ENCODE assay signal across 9 cellular contexts in genomic region chr5:126998201-126998631, GRCh38. TPM values are rescaled to one million over a fixed set of nuclear protein-coding genes. Genes with fewer than 3 reads are reported as not detected.
DNase-seq lines count a peak whose midpoint lies in the region; ATAC-seq and TF ChIP-seq lines count a peak whose summit lies in the region.
"Had no signal": no experiment of that assay in that cellular context is flagged by ENCODE, and none has a peak within 500 bp of the region (broad histone marks: within the 10 kb centered on the region; RNA-seq: fewer than 3 reads in every experiment).

No MANE protein-coding gene starts in this region.

- no peaks in the 10 kb centered on the region for H3K27me3 ChIP-seq in transverse colon
- H3K27me3 ChIP-seq in PC-9 (ENCODE audit: insufficient read depth, low read depth), result no peaks in the 10 kb centered on the region
- H3K27me3 ChIP-seq: spleen had no signal

- intact Hi-C loops in mucosa of descending colon (cut with DNase I, micrococcal nuclease), result no loop called here
- intact Hi-C loops in transverse colon (cut with DNase I; ENCODE audit: low total_unique reads), result no loop called here
- intact Hi-C loops in PC-9 (cut with micrococcal nuclease; ENCODE audit: unreplicated experiment), result no loop called here

- no peaks in the 10 kb centered on the region for H3K79me2 ChIP-seq in PC-9 (ENCODE audit: low read depth)

- H3K4me1 ChIP-seq in mucosa of descending colon (ENCODE audit: low read depth) (peaks cover 9% of the 10 kb centered on the region), transverse colon (peaks cover 0 to 28% (median 0%) of the 10 kb centered on the region in 4 donors), PC-9 (replicated peaks; ENCODE audit: insufficient read depth) (no peaks in the 10 kb centered on the region)

- ATAC-seq in GM18505 (IDR thresholded peaks at IDR 0.05; ENCODE audit: unreplicated experiment), result peak; percentile 82
- peak; percentile 67 for ATAC-seq in mucosa of descending colon
- no peak for ATAC-seq in GM18867 (IDR thresholded peaks at IDR 0.05; ENCODE audit: unreplicated experiment)
- ATAC-seq in activated naive CD4-positive, alpha-beta T cell treated with anti-CD3 and anti-CD28 coated beads, Interleukin-2, amount 50 U/mL, for 72 hours, result no peak

- H3K4me3 ChIP-seq in mucosa of descending colon (no peak overlapping the region), transverse colon (no peak overlapping the region), PC-9 (no peak overlapping the region)
- H3K4me3 ChIP-seq: spleen had no signal

- no peak for TF ChIP-seq CTCF in HFFc6 (IDR thresholded peaks at IDR 0.05)
- no peak for TF ChIP-seq CTCF in mucosa of descending colon (IDR thresholded peaks at IDR 0.05)
- no peak for TF ChIP-seq CTCF in transverse colon (IDR thresholded peaks at IDR 0.05)
- no peak for TF ChIP-seq CTCF in PC-9 (conservative IDR thresholded peaks at IDR 0.05)

- H3K27ac Mint-ChIP-seq in HFFc6, result peak overlapping the region; percentile 74
- H3K27ac Mint-ChIP-seq in activated naive CD4-positive, alpha-beta T cell treated with anti-CD3 and anti-CD28 coated beads, Interleukin-2, amount 50 U/mL, for 72 hours, result no peak overlapping the region

- H4K20me1 ChIP-seq in PC-9 (ENCODE audit: insufficient read depth), result no peaks in the 10 kb centered on the region

- no TSS peak for BruUV-seq in PC-9 (replicated peaks; lab: Mats Ljungman, UMichigan)

- CTCF ChIA-PET in PC-9 (lab: Charles Lee), result no interaction called here

- no peak for TF ChIP-seq POLR2A in GM18505 (IDR thresholded peaks at IDR 0.05; ENCODE audit: borderline replicate concordance, extremely low read depth, insufficient read depth, insufficient read length)
- TF ChIP-seq POLR2A in transverse colon (IDR thresholded peaks at IDR 0.05), result no peak

- H3K36me3 Mint-ChIP-seq in HFFc6 (ENCODE audit: low read depth), result peaks cover 6% of the 10 kb centered on the region
- no peaks in the 10 kb centered on the region for H3K36me3 Mint-ChIP-seq in activated naive CD4-positive, alpha-beta T cell treated with anti-CD3 and anti-CD28 coated beads, Interleukin-2, amount 50 U/mL, for 72 hours

- no peaks in the 10 kb centered on the region for H3K27me3 Mint-ChIP-seq in HFFc6 (ENCODE audit: insufficient read depth)

- H3K9me3 ChIP-seq in mucosa of descending colon, result no peaks in the 10 kb centered on the region
- no peaks in the 10 kb centered on the region for H3K9me3 ChIP-seq in transverse colon
- no peaks in the 10 kb centered on the region for H3K9me3 ChIP-seq in PC-9 (ENCODE audit: insufficient read depth, low read depth)
- H3K9me3 ChIP-seq: spleen had no signal

- H3K4me2 ChIP-seq in PC-9, result no peak overlapping the region

- H3K9me3 Mint-ChIP-seq in HFFc6, result no peaks in the 10 kb centered on the region
- no peaks in the 10 kb centered on the region for H3K9me3 Mint-ChIP-seq in activated naive CD4-positive, alpha-beta T cell treated with anti-CD3 and anti-CD28 coated beads, Interleukin-2, amount 50 U/mL, for 72 hours

- POLR2A ChIA-PET in PC-9 (lab: Charles Lee; ENCODE audit: unreplicated experiment), result no interaction called here

- 38% methylated on average over 2 of the region's 2 CpGs; no CpG with 5 or more reads in 1 of the 2 donors for WGBS in transverse colon (ENCODE audit: low coverage in 1 of 2), 2 donors

- no peaks in the 10 kb centered on the region for H3F3A ChIP-seq in PC-9 (ENCODE audit: insufficient read depth, low read depth)

- no peak for TF ChIP-seq EP300 in transverse colon (IDR thresholded peaks at IDR 0.05; ENCODE audit: low read depth)

- H3K27ac ChIP-seq in transverse colon, result no peak overlapping the region
- H3K27ac ChIP-seq in PC-9, result no peak overlapping the region

- no peaks in the 10 kb centered on the region for H3K9me2 ChIP-seq in PC-9 (ENCODE audit: insufficient read depth)

- H3K36me3 ChIP-seq in mucosa of descending colon (ENCODE audit: low read depth) (no peaks in the 10 kb centered on the region), transverse colon (no peaks in the 10 kb centered on the region), PC-9 (ENCODE audit: low read depth) (no peaks in the 10 kb centered on the region)
- H3K36me3 ChIP-seq: spleen had no signal

- no peak overlapping the region for H2AFZ ChIP-seq in PC-9

- in situ Hi-C loops in transverse colon (cut with MboI; ENCODE audit: low pct_ligation_motif_present in 1 of 4, low pct_unique_long_range_greater_than_20kb in 1 of 4, low sequenced_read_pairs in 3 of 4), result no loop called here

- DNase-seq in HFFc6 (no peak), NCI-H446 treated with DMSO at 0.1 percent for 48 hours (lab: John Stamatoyannopoulos, UW) (peak; percentile 88), mucosa of descending colon (no peak), transverse colon (no peak), PC-9 (no peak)
- no peak for DNase-seq in activated naive CD4-positive, alpha-beta T cell treated with anti-CD3 and anti-CD28 coated beads, Interleukin-2, amount 50 U/mL, for 72 hours (ENCODE audit: low spot score in 2 of 2)
- DNase-seq: spleen had no signal

- H3K4me3 Mint-ChIP-seq in HFFc6, result peak overlapping the region; percentile 54

- H3K4me1 Mint-ChIP-seq in HFFc6 (ENCODE audit: low read depth), result peaks cover 83% of the 10 kb centered on the region

RNA-seq across cellular contexts. Expression of gene MARCHF3, which starts 32.1 kb away (rescaled TPM):
- total RNA-seq in HFFc6 (2021; fragmentation: NEBNext Ultra II Directional; extraction: Animal tissue kit (Norgen Biotek cat#: 25700)), result 10 to 100 TPM; 12.3 to 17.8 (median 13.3) TPM
- total RNA-seq in mucosa of descending colon (10 to 100 TPM; 22.5 to 52.8 (median 34.5) TPM), transverse colon (10 to 100 TPM; 20.3 to 29.6 (median 23.0) TPM), PC-9 (2021) (0.35 and 0.75 TPM in 2 replicates)
- total RNA-seq in activated naive CD4-positive, alpha-beta T cell treated with anti-CD3 and anti-CD28 coated beads, Interleukin-2, amount 50 U/mL, for 72 hours, result 10 to 100 TPM in 1 of 2 donors, 1 to 10 TPM in 1; 4.8 to 10.5 TPM

Comparison
In these comparisons a context has a peak if more than half of its experiments do, and no peak if none do; other contexts are left out.
1. ATAC-seq: peak in GM18505 (single experiment) and mucosa of descending colon (single experiment); none in GM18867 (single experiment) and activated naive CD4-positive, alpha-beta T cell treated with anti-CD3 and anti-CD28 coated beads, Interleukin-2, amount 50 U/mL, for 72 hours (0 of 2).